12 cellular contexts compared by ENCODE assay signal in genomic region chr1:16144325-16145029, GRCh38. TPM values are rescaled to one million over a fixed set of nuclear protein-coding genes. Genes with fewer than 3 reads are reported as not detected.
DNase-seq lines count a peak whose midpoint lies in the region; ATAC-seq and TF ChIP-seq lines count a peak whose summit lies in the region.
"Had no signal": no experiment of that assay in that cellular context is flagged by ENCODE, and none has a peak within 500 bp of the region (broad histone marks: within the 10 kb centered on the region; RNA-seq: fewer than 3 reads in every experiment).

No MANE protein-coding gene starts in this region.

- peaks cover 27% of the 10 kb centered on the region for H4K20me1 ChIP-seq in IMR-90 (ENCODE audit: insufficient read depth, low read length)

- H3K9me3 Mint-ChIP-seq in mesothelial cell of epicardium = no peaks in the 10 kb centered on the region
- H3K9me3 Mint-ChIP-seq: brain; T-helper 1 cell treated with Interleukin-12 subunit alpha and Interleukin-12 subunit beta and Interleukin-4 antibody, amounts not matched to agents 30 μg/mL and 1 μg/mL, for 36 hours had no signal

- H3K4me3 ChIP-seq in IMR-90 (ENCODE audit: insufficient read depth, low read depth, low read length) (no peak overlapping the region), tibial nerve (no peak overlapping the region)

- H3K27ac ChIP-seq in IMR-90 (ENCODE audit: insufficient read depth, low read length) = peak overlapping the region; percentile 99
- H3K27ac ChIP-seq in caudate nucleus (ENCODE audit: low read depth, low read length) = peak overlapping the region; percentile 31
- H3K27ac ChIP-seq in tibial nerve = peak overlapping the region; percentile 81 to 95 (median 88)

- ATAC-seq in IMR-90 (ENCODE audit: low read depth) (no peak), HG02840 (IDR thresholded peaks at IDR 0.05; ENCODE audit: low FRiP score, unreplicated experiment) (no peak), GM21367 (IDR thresholded peaks at IDR 0.05; ENCODE audit: unreplicated experiment) (no peak)
- ATAC-seq: activated CD8-positive, alpha-beta memory T cell treated with anti-CD3 and anti-CD28 coated beads, Interleukin-2, amount 10 ng/mL, durations not matched to agents 7 days and 5 days had no signal

- peak overlapping the region; percentile 41 for H3K4me3 Mint-ChIP-seq in mesothelial cell of epicardium
- H3K4me3 Mint-ChIP-seq: activated CD8-positive, alpha-beta memory T cell treated with anti-CD3 and anti-CD28 coated beads, Interleukin-2, amount 10 ng/mL, durations not matched to agents 7 days and 5 days; brain; T-helper 1 cell treated with Interleukin-12 subunit alpha and Interleukin-12 subunit beta and Interleukin-4 antibody, amounts not matched to agents 30 μg/mL and 1 μg/mL, for 36 hours had no signal

- peaks cover 68% of the 10 kb centered on the region for H3K4me1 Mint-ChIP-seq in mesothelial cell of epicardium

- H3K9ac ChIP-seq in IMR-90 (ENCODE audit: low read depth, low read length) = peak overlapping the region; percentile 87; the same call in 1 of the 2 replicates

- TF ChIP-seq POLR2A in IMR-90 (IDR thresholded peaks at IDR 0.05; ENCODE audit: low read depth, low read length) (no peak), tibial nerve (IDR thresholded peaks at IDR 0.05) (no peak)

- peak overlapping the region; percentile 100 for H3K27ac Mint-ChIP-seq in mesothelial cell of epicardium
- H3K27ac Mint-ChIP-seq: activated CD8-positive, alpha-beta memory T cell treated with anti-CD3 and anti-CD28 coated beads, Interleukin-2, amount 10 ng/mL, durations not matched to agents 7 days and 5 days; T-helper 1 cell treated with Interleukin-12 subunit alpha and Interleukin-12 subunit beta and Interleukin-4 antibody, amounts not matched to agents 30 μg/mL and 1 μg/mL, for 36 hours had no signal

- CTCF ChIA-PET in IMR-90 (lab: Yijun Ruan, JAX) = interaction anchor here (0.6 to 0.8 kb wide), 2 partner anchors 62 to 65 kb away, joined by 3 to 5 read pairs; no protein-coding TSS in a partner anchor

- H3K36me3 ChIP-seq in IMR-90 (ENCODE audit: control insufficient read depth, insufficient read depth, low read length) (peaks cover 48% of the 10 kb centered on the region), tibial nerve (peaks cover 0 to 41% (median 0%) of the 10 kb centered on the region in 3 donors)

- H3K27me3 Mint-ChIP-seq in mesothelial cell of epicardium (ENCODE audit: low read depth) = no peaks in the 10 kb centered on the region
- H3K27me3 Mint-ChIP-seq: brain had no signal

- peak overlapping the region; percentile 99 for H3K14ac ChIP-seq in IMR-90 (replicated peaks; ENCODE audit: low read depth, low read length)

- H3K9me1 ChIP-seq in IMR-90 (ENCODE audit: insufficient read depth, low read length) = peaks cover 35% of the 10 kb centered on the region

- no peak for DNase-seq in IMR-90
- no peak for DNase-seq in caudate nucleus (lab: John Stamatoyannopoulos, UW)
- no peak for DNase-seq in mesothelial cell of epicardium (ENCODE audit: low spot score in 2 of 2, unreplicated experiment in 2 of 2)
- no peak for DNase-seq in tibial nerve (ENCODE audit: low spot score in 2 of 2)
- no peak for DNase-seq in GOT3 (lab: John Stamatoyannopoulos, UW)
- DNase-seq: activated CD8-positive, alpha-beta memory T cell treated with anti-CD3 and anti-CD28 coated beads, Interleukin-2, amount 10 ng/mL, durations not matched to agents 7 days and 5 days; KG1; NCI-H526 treated with DMSO at 0.1 percent for 48 hours had no signal

- H4K5ac ChIP-seq in IMR-90 (ENCODE audit: low read depth, low read length) = peak overlapping the region; percentile 76

- H2AK9ac ChIP-seq in IMR-90 (replicated peaks; ENCODE audit: low read depth, low read length, poor library complexity) = peak overlapping the region; percentile 100

- H2AK5ac ChIP-seq in IMR-90 (ENCODE audit: low read depth, low read length) = peak overlapping the region; percentile 99

- H3K36me3 Mint-ChIP-seq in mesothelial cell of epicardium = peaks cover 25% of the 10 kb centered on the region
- H3K36me3 Mint-ChIP-seq: activated CD8-positive, alpha-beta memory T cell treated with anti-CD3 and anti-CD28 coated beads, Interleukin-2, amount 10 ng/mL, durations not matched to agents 7 days and 5 days had no signal

- H3K18ac ChIP-seq in IMR-90 (ENCODE audit: low read depth, low read length) = peak overlapping the region; percentile 68

- intact Hi-C loops in IMR-90 (cut with micrococcal nuclease) = no loop called here

- peak overlapping the region; percentile 40 for H3K23ac ChIP-seq in IMR-90 (ENCODE audit: low read depth, low read length)

- POLR2A ChIA-PET in IMR-90 (lab: Charles Lee; ENCODE audit: unreplicated experiment) = no interaction called here

- dilution Hi-C loops in IMR-90 (cut with HindIII; ENCODE audit: low sequenced_read_pairs, unreplicated experiment) = no loop called here

- H3K9me3 ChIP-seq in IMR-90 (ENCODE audit: control insufficient read depth, insufficient read depth, low read length) (no peaks in the 10 kb centered on the region), tibial nerve (no peaks in the 10 kb centered on the region)

- no peak overlapping the region; the same call in 1 of the 2 replicates for H3K4me2 ChIP-seq in IMR-90 (ENCODE audit: low read depth, low read length)

- TF ChIP-seq CTCF in IMR-90 (conservative IDR thresholded peaks at IDR 0.05; ENCODE audit: low read depth, low read length) (no peak), mesothelial cell of epicardium (IDR thresholded peaks at IDR 0.05; ENCODE audit: unreplicated experiment) (no peak), tibial nerve (IDR thresholded peaks at IDR 0.05) (no peak)

- BruUV-seq in IMR-90 (replicated peaks; lab: Mats Ljungman, UMichigan) = no TSS peak

- H4K91ac ChIP-seq in IMR-90 (ENCODE audit: insufficient read depth, low read depth, low read length) = peak overlapping the region; percentile 100

- peak overlapping the region; percentile 97 for H2BK120ac ChIP-seq in IMR-90 (ENCODE audit: low read depth, low read length)

- TF ChIP-seq RAD21 in IMR-90 (IDR thresholded peaks at IDR 0.05; ENCODE audit: low read length) = no peak

- WGBS in IMR-90 (ENCODE audit: extremely low coverage in 2 of 2, insufficient read length in 1 of 2), 2 experiments = 72% methylated on average over 2 of the region's 8 CpGs; no CpG with 5 or more reads in 1 of the 2 experiments
- WGBS in tibial nerve, 2 donors = 55 to 66% methylated on average over 6 to 8 of the region's 8 CpGs

- H3K27me3 ChIP-seq in IMR-90 (ENCODE audit: control insufficient read depth, insufficient read depth, low read length) (no peaks in the 10 kb centered on the region), tibial nerve (no peaks in the 10 kb centered on the region)

- H2BK20ac ChIP-seq in IMR-90 (ENCODE audit: low read depth, low read length) = peak overlapping the region; percentile 83

- TF ChIP-seq EP300 in tibial nerve (IDR thresholded peaks at IDR 0.05) = no peak

- peak overlapping the region; percentile 94 for H4K8ac ChIP-seq in IMR-90 (ENCODE audit: low read depth in 2 of 2, low read length in 2 of 2)

- H2AFZ ChIP-seq in IMR-90 (replicated peaks; ENCODE audit: low read length, poor library complexity) = peak overlapping the region; percentile 65

- in situ Hi-C loops in IMR-90 (cut with MboI; ENCODE audit: low sequenced_read_pairs) = no loop called here

- H2BK5ac ChIP-seq in IMR-90 (ENCODE audit: low read depth, low read length, poor library complexity, severe bottlenecking) = peak overlapping the region; percentile 99

- peaks cover 16 to 88% of the 10 kb centered on the region in 2 experiments; a peak in 3 of 4 replicates for H3K79me1 ChIP-seq in IMR-90 (ENCODE audit: low read depth in 1 of 2, low read length in 2 of 2)

- H3K4me1 ChIP-seq in IMR-90 (ENCODE audit: control insufficient read depth, insufficient read depth, low read length) = peaks cover 54% of the 10 kb centered on the region
- H3K4me1 ChIP-seq in tibial nerve = peaks cover 6 to 97% (median 57%) of the 10 kb centered on the region in 4 donors

- H3K4ac ChIP-seq in IMR-90 (ENCODE audit: low read depth, low read length) = peak overlapping the region; percentile 99

- peak overlapping the region; percentile 94; the same call in 2 of the 3 replicates for H2BK15ac ChIP-seq in IMR-90 (ENCODE audit: low read depth, low read length)

- H3K56ac ChIP-seq in IMR-90 (ENCODE audit: extremely low read depth, insufficient read depth, low read length) = peak overlapping the region; percentile 99

TF ChIP-seq in IMR-90, 13 proteins besides CTCF, POLR2A, EP300 and RAD21:
- no peak for TF ChIP-seq ELK1 (IDR thresholded peaks at IDR 0.05; ENCODE audit: borderline replicate concordance, low read depth, low read length)
- no peak for TF ChIP-seq USF2 (IDR thresholded peaks at IDR 0.05; ENCODE audit: low read depth, low read length)
- TF ChIP-seq RCOR1 (IDR thresholded peaks at IDR 0.05; ENCODE audit: insufficient replicate concordance, low read length) = peak; percentile 84

RNA-seq across cellular contexts. Expression of gene EPHA2, which starts 11.4 kb away (rescaled TPM):
- total RNA-seq in IMR-90 (2012; rRNA removed) (22.5 and 24.0 TPM in 2 replicates), mesothelial cell of epicardium (71.8 to 76.3 TPM (median 75.0 TPM) in 3 replicates), tibial nerve (10 to 100 TPM; 30.0 to 66.9 (median 35.9) TPM)
- 72.6 and 82.5 TPM in 2 replicates for polyA plus RNA-seq in IMR-90 (2012; rRNA removed)
- polyA plus RNA-seq in IMR-90 (2012; cell fraction: cytosol; rRNA removed) = 65.8 and 89.5 TPM in 2 replicates
- polyA plus RNA-seq in IMR-90 (2012; cell fraction: nucleus; rRNA removed; ENCODE audit: low replicate concordance) = 96.5 and 215 TPM in 2 replicates
- total RNA-seq: activated CD8-positive, alpha-beta memory T cell treated with anti-CD3 and anti-CD28 coated beads, Interleukin-2, amount 10 ng/mL, durations not matched to agents 7 days and 5 days had no signal

Comparison
In these comparisons a context has a peak if more than half of its experiments do, and no peak if none do; other contexts are left out.
1. H3K27ac ChIP-seq: peak in every context shown above with its lines; median percentile 99 in IMR-90; 88 in tibial nerve; 31 in caudate nucleus.